12 cellular contexts compared by ENCODE assay signal in genomic region chr13:103325675-103326074, GRCh38.
DNase-seq lines count a peak whose midpoint lies in the region; ATAC-seq and TF ChIP-seq lines count a peak whose summit lies in the region.
"Had no signal": no experiment of that assay in that cellular context is flagged by ENCODE, and none has a peak within 500 bp of the region (broad histone marks: within the 10 kb centered on the region; RNA-seq: fewer than 3 reads in every experiment).

No MANE protein-coding gene starts in this region.

- H3K4me3 Mint-ChIP-seq in GM23338 (no peak overlapping the region), WTC11 (no peak overlapping the region), neural progenitor cell (no peak overlapping the region), progenitor cell of endocrine pancreas (ENCODE audit: low read depth) (no peak overlapping the region)
- H3K4me3 Mint-ChIP-seq: CD4-positive, CD25-positive, alpha-beta regulatory T cell; H9 had no signal

- H3K36me3 ChIP-seq in GM23338 (ENCODE audit: insufficient read depth) (no peaks in the 10 kb centered on the region), neural progenitor cell (no peaks in the 10 kb centered on the region)
- H3K36me3 ChIP-seq: BLaER1 treated with 17β-estradiol and CSF1 and Interleukin-3, amounts not matched to agents 10 nM and 100 nM had no signal

- H3K9ac ChIP-seq in neural progenitor cell, result no peak overlapping the region
- H3K9ac ChIP-seq: BLaER1 treated with 17β-estradiol and CSF1 and Interleukin-3, amounts not matched to agents 10 nM and 100 nM had no signal

- H3K4me1 ChIP-seq in GM23338 (ENCODE audit: insufficient read depth) (peaks cover 10% of the 10 kb centered on the region; the same call in 1 of the 2 replicates), neural progenitor cell (peaks cover 9% of the 10 kb centered on the region)
- H3K4me1 ChIP-seq: BLaER1 treated with 17β-estradiol and CSF1 and Interleukin-3, amounts not matched to agents 10 nM and 100 nM had no signal

- H3K4me1 Mint-ChIP-seq in GM23338 (peaks cover 19% of the 10 kb centered on the region), WTC11 (peaks cover 28% of the 10 kb centered on the region), neural progenitor cell (no peaks in the 10 kb centered on the region), progenitor cell of endocrine pancreas (ENCODE audit: low read depth) (no peaks in the 10 kb centered on the region)
- H3K4me1 Mint-ChIP-seq: CD4-positive, CD25-positive, alpha-beta regulatory T cell had no signal

- ATAC-seq in GM23338 (peak; percentile 57), WTC11 (peak; percentile 76)

- H3K27me3 ChIP-seq in GM23338 (ENCODE audit: insufficient read depth) (no peaks in the 10 kb centered on the region), neural progenitor cell (no peaks in the 10 kb centered on the region)
- H3K27me3 ChIP-seq: BLaER1 treated with 17β-estradiol and CSF1 and Interleukin-3, amounts not matched to agents 10 nM and 100 nM had no signal

- H3K27me3 Mint-ChIP-seq in GM23338 (ENCODE audit: insufficient read depth, low read depth, poor library complexity) (peaks cover 1% of the 10 kb centered on the region), WTC11 (ENCODE audit: low read depth) (no peaks in the 10 kb centered on the region), neural progenitor cell (ENCODE audit: insufficient read depth, low read depth) (no peaks in the 10 kb centered on the region), progenitor cell of endocrine pancreas (no peaks in the 10 kb centered on the region)
- H3K27me3 Mint-ChIP-seq: CD4-positive, CD25-positive, alpha-beta regulatory T cell had no signal

- DNase-seq in GM23338 (ENCODE audit: low spot score) (peak; percentile 48), WTC11 (ENCODE audit: low spot score) (no peak), iPS DF 19.7 (ENCODE audit: low read depth, low spot score) (peak; percentile 7), neural progenitor cell (ENCODE audit: low spot score) (peak; percentile 53), DMS 273 treated with DMSO at 0.1 percent for 48 hours (lab: John Stamatoyannopoulos, UW) (no peak), hypothalamus (lab: John Stamatoyannopoulos, UW) (no peak), progenitor cell of endocrine pancreas (ENCODE audit: low spot score, unreplicated experiment) (no peak)
- DNase-seq: 8988T; ACHN; CD4-positive, CD25-positive, alpha-beta regulatory T cell; H9 had no signal

- H3K36me3 Mint-ChIP-seq in GM23338 (ENCODE audit: low read depth) (peaks cover 6% of the 10 kb centered on the region; the same call in 1 of the 3 replicates), WTC11 (peaks cover 4% of the 10 kb centered on the region; the same call in 1 of the 2 replicates), neural progenitor cell (no peaks in the 10 kb centered on the region), progenitor cell of endocrine pancreas (ENCODE audit: insufficient read depth) (no peaks in the 10 kb centered on the region)
- H3K36me3 Mint-ChIP-seq: CD4-positive, CD25-positive, alpha-beta regulatory T cell had no signal

- H3K27ac ChIP-seq in GM23338 (ENCODE audit: low read depth) (no peak overlapping the region), neural progenitor cell (no peak overlapping the region)
- H3K27ac ChIP-seq: BLaER1 treated with 17β-estradiol and CSF1 and Interleukin-3, amounts not matched to agents 10 nM and 100 nM had no signal

- CTCF ChIA-PET in WTC11 (lab: Charles Lee), result no interaction called here

- no peaks in the 10 kb centered on the region for H3K9me3 ChIP-seq in neural progenitor cell (ENCODE audit: low read depth)
- H3K9me3 ChIP-seq: BLaER1 treated with 17β-estradiol and CSF1 and Interleukin-3, amounts not matched to agents 10 nM and 100 nM had no signal

- TF ChIP-seq CTCF in GM23338 (conservative IDR thresholded peaks at IDR 0.05; ENCODE audit: low read depth in 2 of 2), result no peak
- TF ChIP-seq CTCF in WTC11 (IDR thresholded peaks at IDR 0.05), result no peak
- no peak for TF ChIP-seq CTCF in neural progenitor cell (IDR thresholded peaks at IDR 0.05)
- no peak for TF ChIP-seq CTCF in progenitor cell of endocrine pancreas (IDR thresholded peaks at IDR 0.05; ENCODE audit: unreplicated experiment)

- no peak overlapping the region for H3K4me3 ChIP-seq in GM23338
- H3K4me3 ChIP-seq in neural progenitor cell, result no peak overlapping the region
- H3K4me3 ChIP-seq: BLaER1 treated with 17β-estradiol and CSF1 and Interleukin-3, amounts not matched to agents 10 nM and 100 nM had no signal

- POLR2A ChIA-PET in WTC11 (lab: Charles Lee), result no interaction called here

- H3K9me3 Mint-ChIP-seq in GM23338, result peaks cover 3% of the 10 kb centered on the region; the same call in 1 of the 3 replicates
- H3K9me3 Mint-ChIP-seq in WTC11, result peaks cover 20% of the 10 kb centered on the region
- no peaks in the 10 kb centered on the region for H3K9me3 Mint-ChIP-seq in neural progenitor cell
- H3K9me3 Mint-ChIP-seq in progenitor cell of endocrine pancreas (ENCODE audit: low read depth), result peaks cover 8% of the 10 kb centered on the region

- no peaks in the 10 kb centered on the region for H3K79me2 ChIP-seq in GM23338 (replicated peaks; ENCODE audit: insufficient read depth)
- H3K79me2 ChIP-seq in neural progenitor cell (ENCODE audit: low read depth), result no peaks in the 10 kb centered on the region

- no peak overlapping the region for H3K27ac Mint-ChIP-seq in GM23338
- H3K27ac Mint-ChIP-seq in WTC11, result peak overlapping the region; percentile 53; the same call in 1 of the 2 replicates
- H3K27ac Mint-ChIP-seq in neural progenitor cell, result no peak overlapping the region
- no peak overlapping the region for H3K27ac Mint-ChIP-seq in progenitor cell of endocrine pancreas
- H3K27ac Mint-ChIP-seq: CD4-positive, CD25-positive, alpha-beta regulatory T cell had no signal

- no peaks in the 10 kb centered on the region for H3F3A ChIP-seq in GM23338 (replicated peaks; ENCODE audit: low read depth)
- H3F3A ChIP-seq in neural progenitor cell (ENCODE audit: low read depth), result no peaks in the 10 kb centered on the region

- H2AFZ ChIP-seq in GM23338 (no peak overlapping the region), neural progenitor cell (replicated peaks) (no peak overlapping the region)

- 0 out of 2 replicates have a peak, but pooled peaks cover 5% of the 10 kb centered on the region for H3K9me2 ChIP-seq in GM23338 (ENCODE audit: insufficient read depth)

- H3K4me2 ChIP-seq in GM23338, result no peak overlapping the region
- no peak overlapping the region for H3K4me2 ChIP-seq in neural progenitor cell
- H3K4me2 ChIP-seq: BLaER1 treated with 17β-estradiol and CSF1 and Interleukin-3, amounts not matched to agents 10 nM and 100 nM had no signal

- H4K20me1 ChIP-seq in GM23338 (replicated peaks; ENCODE audit: insufficient read depth) (no peaks in the 10 kb centered on the region), neural progenitor cell (ENCODE audit: low read depth) (no peaks in the 10 kb centered on the region)
- H4K20me1 ChIP-seq: BLaER1 treated with 17β-estradiol and CSF1 and Interleukin-3, amounts not matched to agents 10 nM and 100 nM had no signal

TF ChIP-seq in GM23338, 12 proteins besides CTCF, POLR2A, EP300 and RAD21 (continues in another document):
- TF ChIP-seq REST (IDR thresholded peaks at IDR 0.05; ENCODE audit: unreplicated experiment), result no peak

TF ChIP-seq in WTC11, 78 proteins besides CTCF, POLR2A, EP300 and RAD21 (continues in another document):
- no peak for TF ChIP-seq ZNF416 (CRISPR knock-in tag; IDR thresholded peaks at IDR 0.05)
- TF ChIP-seq E2F4 (CRISPR knock-in tag; IDR thresholded peaks at IDR 0.05; ENCODE audit: borderline replicate concordance, low read depth), result no peak
- TF ChIP-seq E2F5 (CRISPR knock-in tag; IDR thresholded peaks at IDR 0.05), result no peak
- TF ChIP-seq ZNF671 (CRISPR knock-in tag; IDR thresholded peaks at IDR 0.05), result no peak
- no peak for TF ChIP-seq NR3C1 (CRISPR knock-in tag; conservative IDR thresholded peaks at IDR 0.05; ENCODE audit: low read depth)
- TF ChIP-seq FOXP1 (CRISPR knock-in tag; IDR thresholded peaks at IDR 0.05; ENCODE audit: borderline replicate concordance), result no peak
- TF ChIP-seq GTF2I (CRISPR knock-in tag; conservative IDR thresholded peaks at IDR 0.05), result no peak
- TF ChIP-seq ESRRA (CRISPR knock-in tag; IDR thresholded peaks at IDR 0.05; ENCODE audit: borderline replicate concordance), result no peak
- TF ChIP-seq IRF2 (CRISPR knock-in tag; IDR thresholded peaks at IDR 0.05; ENCODE audit: borderline replicate concordance, low read depth), result no peak

Comparison
In these comparisons a context has a peak if more than half of its experiments do, and no peak if none do; other contexts are left out.
1. DNase-seq: peak in GM23338 (single experiment), iPS DF 19.7 (single experiment) and neural progenitor cell (single experiment); none in WTC11 (single experiment), DMS 273 treated with DMSO at 0.1 percent for 48 hours (single experiment), hypothalamus (0 of 51) and progenitor cell of endocrine pancreas (single experiment).